24 cellular contexts compared by ENCODE assay signal in the genomic region with DNA sequence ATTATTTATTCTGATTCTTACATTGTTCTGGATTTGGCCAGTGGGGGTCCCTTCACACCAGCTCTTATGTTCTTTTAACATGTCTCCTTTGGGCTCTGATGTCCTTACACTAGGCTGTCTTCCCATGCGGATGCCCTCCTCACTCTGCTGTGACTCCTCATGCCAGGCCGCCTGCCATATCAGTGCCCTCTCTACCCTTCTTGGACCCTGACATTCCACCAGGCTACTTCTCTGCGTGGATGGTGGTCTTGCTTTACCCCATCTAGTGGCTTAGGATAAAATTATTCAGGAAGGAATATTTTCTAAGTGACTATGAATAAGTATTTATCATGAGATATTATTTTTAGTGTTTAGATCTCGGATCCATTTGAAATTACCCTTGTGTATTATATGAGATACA. TPM values are rescaled to one million over a fixed set of nuclear protein-coding genes. Genes with fewer than 3 reads are reported as not detected.
A peak's percentile ranks its signal among the peaks of the same experiment; 100 is the strongest.
DNase-seq lines count a peak whose midpoint lies in the region; ATAC-seq and TF ChIP-seq lines count a peak whose summit lies in the region.
"Had no signal": no experiment of that assay in that cellular context is flagged by ENCODE, and none has a peak within 500 bp of the region (broad histone marks: within the 10 kb centered on the region; RNA-seq: fewer than 3 reads in every experiment).

No MANE protein-coding gene starts in this region.

- TF ChIP-seq CTCF in Panc1 (IDR thresholded peaks at IDR 0.05) (peak; percentile 22; the same call in 1 of the 2 replicates), fibroblast of pulmonary artery (IDR thresholded peaks at IDR 0.05; ENCODE audit: low read length, missing control alignments) (peak; percentile 32)

- CTCF ChIA-PET in Panc1 (lab: Charles Lee) = no interaction called here

- intact Hi-C loops in Panc1 (cut with micrococcal nuclease; ENCODE audit: unreplicated experiment) (no loop called here), Right ventricle myocardium superior (cut with DNase I) (no loop called here)

- no peak overlapping the region for H3K4me3 Mint-ChIP-seq in activated T-cell treated with anti-CD3 and anti-CD28 coated beads, Interleukin-2, amount 50 U/mL, for 24 hours
- no peak overlapping the region for H3K4me3 Mint-ChIP-seq in activated T-cell treated with anti-CD3 and anti-CD28 coated beads, Interleukin-2, amount 50 U/mL, for 4 hours
- H3K4me3 Mint-ChIP-seq: naive thymus-derived CD4-positive, alpha-beta T cell; stimulated activated naive CD8-positive, alpha-beta T cell treated with anti-CD3 and anti-CD28 coated beads, Interleukin-15, amount 100 ng/mL, for 72 hours had no signal

- no peaks in the 10 kb centered on the region for H3K27me3 ChIP-seq in Panc1 (ENCODE audit: control insufficient read depth, insufficient read depth, low read length)
- H3K27me3 ChIP-seq: Peyer's patch, upper lobe of left lung had no signal

- no peaks in the 10 kb centered on the region for H3K4me1 ChIP-seq in Panc1 (ENCODE audit: control insufficient read depth, insufficient read depth, low read length)
- H3K4me1 ChIP-seq: Peyer's patch, upper lobe of left lung had no signal

- no peaks in the 10 kb centered on the region; the same call in 1 of the 2 replicates for H3K36me3 ChIP-seq in Panc1 (ENCODE audit: control insufficient read depth, insufficient read depth, low read length)

- POLR2A ChIA-PET in Panc1 (lab: Charles Lee) = no interaction called here

- in situ Hi-C loops in Panc1 (cut with HindIII; ENCODE audit: low pct_unique_long_range_greater_than_20kb, low sequenced_read_pairs) = no loop called here

- ATAC-seq in activated T-cell treated with anti-CD3 and anti-CD28 coated beads, Interleukin-2, amount 50 U/mL, for 4 hours = no peak
- no peak for ATAC-seq in Panc1
- no peak for ATAC-seq in Right ventricle myocardium superior (ENCODE audit: poor library complexity)
- ATAC-seq in HG03520 (IDR thresholded peaks at IDR 0.05; ENCODE audit: unreplicated experiment) = no peak
- ATAC-seq in HG02571 (IDR thresholded peaks at IDR 0.05; ENCODE audit: unreplicated experiment) = no peak
- ATAC-seq: naive thymus-derived CD4-positive, alpha-beta T cell; stimulated activated naive CD8-positive, alpha-beta T cell treated with anti-CD3 and anti-CD28 coated beads, Interleukin-15, amount 100 ng/mL, for 72 hours had no signal

- H3K4me3 ChIP-seq in Panc1 (ENCODE audit: low read depth in 2 of 2, low read length in 2 of 2) (no peak overlapping the region), fibroblast of pulmonary artery (replicated peaks; ENCODE audit: low read depth, low read length) (no peak overlapping the region)
- H3K4me3 ChIP-seq: Peyer's patch, SK-N-MC, upper lobe of left lung had no signal

- peaks cover 78% of the 10 kb centered on the region for H3K36me3 Mint-ChIP-seq in activated T-cell treated with anti-CD3 and anti-CD28 coated beads, Interleukin-2, amount 50 U/mL, for 24 hours (ENCODE audit: low read depth)
- peaks cover 49% of the 10 kb centered on the region for H3K36me3 Mint-ChIP-seq in activated T-cell treated with anti-CD3 and anti-CD28 coated beads, Interleukin-2, amount 50 U/mL, for 4 hours (ENCODE audit: insufficient read depth)

- H3K9me3 ChIP-seq in Panc1 (ENCODE audit: control insufficient read depth, insufficient read depth, low read depth, low read length) = no peaks in the 10 kb centered on the region
- H3K9me3 ChIP-seq: Peyer's patch, upper lobe of left lung had no signal

- H3K27ac ChIP-seq in Panc1 (ENCODE audit: low read length) = no peak overlapping the region
- H3K27ac ChIP-seq: epithelial cell of prostate, Peyer's patch, SK-N-MC, upper lobe of left lung had no signal

- DNase-seq in activated T-cell treated with anti-CD3 and anti-CD28 coated beads, Interleukin-2, amount 50 U/mL, for 24 hours = no peak
- no peak for DNase-seq in activated T-cell treated with anti-CD3 and anti-CD28 coated beads, Interleukin-2, amount 50 U/mL, for 4 hours
- DNase-seq in Panc1 (ENCODE audit: low read depth, low spot score) (no peak), fibroblast of pulmonary artery (ENCODE audit: low read depth) (no peak), Right ventricle myocardium superior (no peak), NCI-H2029 (lab: John Stamatoyannopoulos, UW) (no peak)
- DNase-seq: activated CD4-positive, alpha-beta T cell treated with anti-CD3 and anti-CD28 coated beads for 1 hour; dermis blood vessel endothelial cell; mesenchymal stem cell; naive thymus-derived CD4-positive, alpha-beta T cell; NCI-H1105 treated with DMSO at 0.1 percent for 48 hours; NCI-H2107; NCI-H69; Peyer's patch; posterior cingulate gyrus; small intestine; stimulated activated CD4-positive, alpha-beta T cell treated with anti-CD3 and anti-CD28 coated beads, Interleukin-4, amount 100 ng/mL, for 1 hour; stimulated activated naive CD8-positive, alpha-beta T cell treated with anti-CD3 and anti-CD28 coated beads, Interleukin-15, amount 100 ng/mL, for 72 hours; upper lobe of left lung had no signal

- BruUV-seq in Panc1 (replicated peaks; lab: Mats Ljungman, UMichigan) = no TSS peak

- peak overlapping the region; percentile 13 for H3K27ac Mint-ChIP-seq in activated T-cell treated with anti-CD3 and anti-CD28 coated beads, Interleukin-2, amount 50 U/mL, for 24 hours
- H3K27ac Mint-ChIP-seq: activated T-helper 2 cell treated with anti-CD3 and anti-CD28 coated beads, Interferon-gamma antibody, Interleukin-2, Interleukin-4, amounts not matched to agents 10 μg/mL and 5 μg/mL and 100 μg/mL, durations not matched to agents 14 hours and 24 hours and 36 hours; stimulated activated naive CD8-positive, alpha-beta T cell treated with anti-CD3 and anti-CD28 coated beads, Interleukin-15, amount 100 ng/mL, for 72 hours had no signal

- H3K9me3 Mint-ChIP-seq in activated T-cell treated with anti-CD3 and anti-CD28 coated beads, Interleukin-2, amount 50 U/mL, for 24 hours = no peaks in the 10 kb centered on the region
- H3K9me3 Mint-ChIP-seq in activated T-cell treated with anti-CD3 and anti-CD28 coated beads, Interleukin-2, amount 50 U/mL, for 4 hours = no peaks in the 10 kb centered on the region
- H3K9me3 Mint-ChIP-seq: activated T-helper 2 cell treated with anti-CD3 and anti-CD28 coated beads, Interferon-gamma antibody, Interleukin-2, Interleukin-4, amounts not matched to agents 10 μg/mL and 5 μg/mL and 100 μg/mL, durations not matched to agents 14 hours and 24 hours and 36 hours; naive thymus-derived CD4-positive, alpha-beta T cell; stimulated activated naive CD8-positive, alpha-beta T cell treated with anti-CD3 and anti-CD28 coated beads, Interleukin-15, amount 100 ng/mL, for 72 hours had no signal

- no peaks in the 10 kb centered on the region for H3K27me3 Mint-ChIP-seq in activated T-cell treated with anti-CD3 and anti-CD28 coated beads, Interleukin-2, amount 50 U/mL, for 24 hours
- H3K27me3 Mint-ChIP-seq in activated T-cell treated with anti-CD3 and anti-CD28 coated beads, Interleukin-2, amount 50 U/mL, for 4 hours (ENCODE audit: low read depth) = no peaks in the 10 kb centered on the region
- H3K27me3 Mint-ChIP-seq: naive thymus-derived CD4-positive, alpha-beta T cell; stimulated activated naive CD8-positive, alpha-beta T cell treated with anti-CD3 and anti-CD28 coated beads, Interleukin-15, amount 100 ng/mL, for 72 hours had no signal

- peaks cover 25% of the 10 kb centered on the region for H3K4me1 Mint-ChIP-seq in activated T-cell treated with anti-CD3 and anti-CD28 coated beads, Interleukin-2, amount 50 U/mL, for 24 hours (ENCODE audit: low read depth)
- H3K4me1 Mint-ChIP-seq in activated T-cell treated with anti-CD3 and anti-CD28 coated beads, Interleukin-2, amount 50 U/mL, for 4 hours (ENCODE audit: low read depth) = peaks cover 4% of the 10 kb centered on the region
- H3K4me1 Mint-ChIP-seq: stimulated activated naive CD8-positive, alpha-beta T cell treated with anti-CD3 and anti-CD28 coated beads, Interleukin-15, amount 100 ng/mL, for 72 hours had no signal

RNA-seq across cellular contexts. Expression of a gene that starts 21.2 kb away (rescaled TPM):
- 10 to 100 TPM; 20.0 to 26.2 (median 24.8) TPM for total RNA-seq in activated T-cell treated with anti-CD3 and anti-CD28 coated beads, Interleukin-2, amount 50 U/mL, for 4 hours
- total RNA-seq in Panc1 (2021; ENCODE audit: unreplicated experiment) (16.4 TPM), Right ventricle myocardium superior (12.2 TPM)
- polyA plus RNA-seq in Panc1 (2012; ENCODE audit: insufficient read length) = 8.4 TPM

RNA-seq across cellular contexts. Expression of a gene that starts 37.8 kb away (rescaled TPM):
- total RNA-seq in activated T-cell treated with anti-CD3 and anti-CD28 coated beads, Interleukin-2, amount 50 U/mL, for 4 hours = 10 to 100 TPM; 41.7 to 45.1 (median 41.7) TPM
- total RNA-seq in Panc1 (2021; ENCODE audit: unreplicated experiment) (22.0 TPM), Right ventricle myocardium superior (6.9 TPM)
- polyA plus RNA-seq in Panc1 (2012; ENCODE audit: insufficient read length) = 17.3 TPM
